Comparison of ENCODE assay signal across 19 cellular contexts in genomic region chr10:103120546-103120945, GRCh38.
DNase-seq lines count a peak whose midpoint lies in the region; ATAC-seq and TF ChIP-seq lines count a peak whose summit lies in the region.
"Had no signal": no experiment of that assay in that cellular context is flagged by ENCODE, and none has a peak within 500 bp of the region (broad histone marks: within the 10 kb centered on the region; RNA-seq: fewer than 3 reads in every experiment).

No MANE protein-coding gene starts in this region.

- ATAC-seq in Right ventricle myocardium superior (ENCODE audit: poor library complexity) (no peak), psoas muscle (peak; percentile 43 to 57 (median 50)), GM19328 (IDR thresholded peaks at IDR 0.05; ENCODE audit: unreplicated experiment) (no peak), HG02885 (IDR thresholded peaks at IDR 0.05; ENCODE audit: poor library complexity, unreplicated experiment) (no peak), HG03175 (IDR thresholded peaks at IDR 0.05; ENCODE audit: unreplicated experiment) (no peak)

- peaks cover 96% of the 10 kb centered on the region for H3K4me1 ChIP-seq in left ventricle myocardium inferior
- peaks cover 99% of the 10 kb centered on the region for H3K4me1 ChIP-seq in psoas muscle

- no peaks in the 10 kb centered on the region for H3K27me3 ChIP-seq in left ventricle myocardium inferior (ENCODE audit: low read depth)
- H3K27me3 ChIP-seq in psoas muscle (ENCODE audit: insufficient read depth in 3 of 3, low read length in 2 of 3) = no peaks in the 10 kb centered on the region

- DNase-seq in left ventricle myocardium inferior (no peak), Right ventricle myocardium superior (no peak), fibroblast of gingiva (ENCODE audit: low read depth) (peak; percentile 18), psoas muscle (no peak)
- DNase-seq in activated T-cell treated with anti-CD3 and anti-CD28 coated beads, Interleukin-2, amount 50 U/mL, for 48 hours = no peak
- DNase-seq: 8988T, C1 segment of cervical spinal cord, H7, KBM-7, NCI-H1092 treated with DMSO at 0.1 percent for 48 hours, NCI-H1694, NCI-H2107, NCI-H226, NCI-H526 treated with DMSO at 0.1 percent for 48 hours, OCI-M1, RPMI8226 had no signal

- H3K27ac ChIP-seq in left ventricle myocardium inferior (replicated peaks) (peak overlapping the region; percentile 66), psoas muscle (peak overlapping the region; percentile 68)

- intact Hi-C loops in left ventricle myocardium inferior (cut with micrococcal nuclease) (no loop called here), Right ventricle myocardium superior (cut with DNase I) (no loop called here), psoas muscle (cut with DNase I) (no loop called here)

- H3K4me3 ChIP-seq in left ventricle myocardium inferior (no peak overlapping the region), psoas muscle (peak overlapping the region; percentile 23)

- no peaks in the 10 kb centered on the region for H3K36me3 ChIP-seq in left ventricle myocardium inferior
- H3K36me3 ChIP-seq in psoas muscle (ENCODE audit: insufficient read depth in 1 of 2, low read depth in 1 of 2) = no peaks in the 10 kb centered on the region

- 29 to 56% (median 31%) methylated on average over 2 of the region's 2 CpGs for WGBS in psoas muscle, 3 donors

- TF ChIP-seq CTCF in left ventricle myocardium inferior (IDR thresholded peaks at IDR 0.05; ENCODE audit: borderline replicate concordance) (no peak), psoas muscle (IDR thresholded peaks at IDR 0.05) (no peak)

- H3K9me3 ChIP-seq in left ventricle myocardium inferior (replicated peaks) (no peaks in the 10 kb centered on the region), psoas muscle (no peaks in the 10 kb centered on the region)

Comparison
In these comparisons a context has a peak if more than half of its experiments do, and no peak if none do; other contexts are left out.
1. ATAC-seq: peak in psoas muscle (4 of 4); none in Right ventricle myocardium superior (single experiment), GM19328 (single experiment), HG02885 (single experiment) and HG03175 (single experiment).